Comparison of ENCODE assay signal across 30 cellular contexts in genomic region chr19:38717855-38718254, GRCh38. TPM values are rescaled to one million over a fixed set of nuclear protein-coding genes. Genes with fewer than 3 reads are reported as not detected.
DNase-seq lines count a peak whose midpoint lies in the region; ATAC-seq, FAIRE-seq and TF ChIP-seq lines count a peak whose summit lies in the region.
"Had no signal": no experiment of that assay in that cellular context is flagged by ENCODE, and none has a peak within 500 bp of the region (broad histone marks: within the 10 kb centered on the region; RNA-seq: fewer than 3 reads in every experiment).

No MANE protein-coding gene starts in this region.

- peaks cover 37% of the 10 kb centered on the region for H3K4me1 Mint-ChIP-seq in osteocyte (ENCODE audit: unreplicated experiment)
- H3K4me1 Mint-ChIP-seq: activated naive CD8-positive, alpha-beta T cell treated with anti-CD3 and anti-CD28 coated beads, Interleukin-2, amount 50 U/mL, for 24 hours; stimulated activated naive CD8-positive, alpha-beta T cell treated with anti-CD3 and anti-CD28 coated beads, Interleukin-15, amount 100 ng/mL, for 72 hours had no signal

- in situ Hi-C loops in K562 (cut with MboI): no loop called here

- H3K4me1 ChIP-seq in cardiac muscle cell (ENCODE audit: low read depth) (peaks cover 15% of the 10 kb centered on the region), K562 (replicated peaks in 1 of 2; ENCODE audit: control insufficient read depth in 2 of 2, insufficient read depth in 2 of 2, low read length in 2 of 2) (peaks cover 0 to 39% of the 10 kb centered on the region in 2 experiments; a peak in 1 of 5 replicates), thyroid gland (peaks cover 20 to 34% of the 10 kb centered on the region in 2 donors)

- POLR2A ChIA-PET in K562 (lab: Yijun Ruan, JAX): no interaction called here

- no peak overlapping the region for H3K4me3 Mint-ChIP-seq in osteocyte (ENCODE audit: unreplicated experiment)
- H3K4me3 Mint-ChIP-seq: activated naive CD8-positive, alpha-beta T cell treated with anti-CD3 and anti-CD28 coated beads, Interleukin-2, amount 50 U/mL, for 24 hours; effector memory CD8-positive, alpha-beta T cell; neural crest cell; stimulated activated naive CD8-positive, alpha-beta T cell treated with anti-CD3 and anti-CD28 coated beads, Interleukin-15, amount 100 ng/mL, for 72 hours; T-helper 2 cell treated with Interferon-gamma antibody and Interleukin-4, amounts not matched to agents 5 μg/mL and 100 μg/mL, for 36 hours had no signal

- H3K27me3 ChIP-seq in cardiac muscle cell (no peaks in the 10 kb centered on the region), K562 (ENCODE audit: control insufficient read depth in 2 of 2, insufficient read depth in 2 of 2, low read length in 2 of 2) (no peaks in the 10 kb centered on the region), thyroid gland (no peaks in the 10 kb centered on the region)
- H3K27me3 ChIP-seq: upper lobe of right lung had no signal

- H3K9me3 ChIP-seq in cardiac muscle cell (ENCODE audit: low read depth) (no peaks in the 10 kb centered on the region), K562 (replicated peaks; ENCODE audit: control insufficient read depth, insufficient read depth, low read depth, low read length) (no peaks in the 10 kb centered on the region), thyroid gland (no peaks in the 10 kb centered on the region)
- H3K9me3 ChIP-seq: upper lobe of right lung had no signal

- ATAC-seq in Right ventricle myocardium inferior (no peak), K562 (no peak), GM21786 (IDR thresholded peaks at IDR 0.05; ENCODE audit: unreplicated experiment) (no peak)
- ATAC-seq: activated naive CD8-positive, alpha-beta T cell treated with anti-CD3 and anti-CD28 coated beads, Interleukin-2, amount 50 U/mL, for 24 hours; effector memory CD8-positive, alpha-beta T cell; stimulated activated naive CD8-positive, alpha-beta T cell treated with anti-CD3 and anti-CD28 coated beads, Interleukin-15, amount 100 ng/mL, for 72 hours had no signal

- H3K36me3 ChIP-seq in cardiac muscle cell (peaks cover 34% of the 10 kb centered on the region), K562 (ENCODE audit: control insufficient read depth, insufficient read depth, low read length) (peaks cover 93% of the 10 kb centered on the region; the same call in 2 of the 3 replicates), thyroid gland (peaks cover 33 to 48% of the 10 kb centered on the region in 2 donors)

- no peak overlapping the region for H2AFZ ChIP-seq in K562 (ENCODE audit: low read depth, low read length)

- peaks cover 4% of the 10 kb centered on the region; the same call in 1 of the 2 replicates for H4K20me1 ChIP-seq in K562 (replicated peaks; ENCODE audit: control insufficient read depth, insufficient read depth, low read length)

- no peaks in the 10 kb centered on the region; the same call in 2 of the 3 replicates for H3K79me2 ChIP-seq in K562 (ENCODE audit: control insufficient read depth, insufficient read depth, low read length)

- no peak for TF ChIP-seq EP300 in K562 (IDR thresholded peaks at IDR 0.05; ENCODE audit: low read length)

- 88% methylated on average over 7 of the region's 11 CpGs for WGBS in K562 (ENCODE audit: insufficient coverage, low coverage, missing lambda C conversion rate)
- WGBS in thyroid gland, 2 donors: 60% methylated on average over 2 of the region's 11 CpGs; no CpG with 5 or more reads in 1 of the 2 donors

- TF ChIP-seq POLR2A in K562 (conservative IDR thresholded peaks at IDR 0.05) (no peak), thyroid gland (IDR thresholded peaks at IDR 0.05) (no peak)

- peak overlapping the region; percentile 92 for H3K27ac Mint-ChIP-seq in osteocyte (ENCODE audit: unreplicated experiment)
- H3K27ac Mint-ChIP-seq: activated naive CD8-positive, alpha-beta T cell treated with anti-CD3 and anti-CD28 coated beads, Interleukin-2, amount 50 U/mL, for 24 hours; T-helper 2 cell treated with Interferon-gamma antibody and Interleukin-4, amounts not matched to agents 5 μg/mL and 100 μg/mL, for 36 hours had no signal

- H3K9me3 Mint-ChIP-seq in osteocyte (ENCODE audit: unreplicated experiment): no peaks in the 10 kb centered on the region
- H3K9me3 Mint-ChIP-seq: activated naive CD8-positive, alpha-beta T cell treated with anti-CD3 and anti-CD28 coated beads, Interleukin-2, amount 50 U/mL, for 24 hours; effector memory CD8-positive, alpha-beta T cell; neural crest cell; stimulated activated naive CD8-positive, alpha-beta T cell treated with anti-CD3 and anti-CD28 coated beads, Interleukin-15, amount 100 ng/mL, for 72 hours; T-helper 2 cell treated with Interferon-gamma antibody and Interleukin-4, amounts not matched to agents 5 μg/mL and 100 μg/mL, for 36 hours had no signal

- intact Hi-C loops in Right ventricle myocardium inferior (cut with DNase I): no loop called here
- intact Hi-C loops in K562 (cut with micrococcal nuclease): no loop called here
- intact Hi-C loops in thyroid gland (cut with DNase I): no loop called here

- no peak for TF ChIP-seq RAD21 in K562 (CRISPR knock-in tag; conservative IDR thresholded peaks at IDR 0.05 in 1 of 2, IDR thresholded peaks at IDR 0.05 in 1 of 2)

- H3K27ac ChIP-seq in cardiac muscle cell (peak overlapping the region; percentile 90), K562 (ENCODE audit: extremely low read depth, low read depth, low read length) (no peak overlapping the region; the same call in 2 of the 3 replicates), thyroid gland (peak overlapping the region in 1 of 3 donors; percentile 77)
- H3K27ac ChIP-seq: KMS-11 had no signal

- H3K4me3 ChIP-seq in cardiac muscle cell: no peak overlapping the region
- no peak overlapping the region for H3K4me3 ChIP-seq in K562
- no peak overlapping the region for H3K4me3 ChIP-seq in thyroid gland (replicated peaks in 1 of 3)
- H3K4me3 ChIP-seq: upper lobe of right lung had no signal

- peak overlapping the region in 1 of 2 experiments; percentile 50; a peak in 2 of 4 replicates for H3K9ac ChIP-seq in K562 (ENCODE audit: insufficient read depth in 1 of 2, low read depth in 2 of 2, low read length in 2 of 2)
- H3K9ac ChIP-seq: KMS-11 had no signal

- H3K36me3 Mint-ChIP-seq in osteocyte (ENCODE audit: unreplicated experiment): peaks cover 20% of the 10 kb centered on the region

- no peaks in the 10 kb centered on the region for H3K9me1 ChIP-seq in K562 (ENCODE audit: control insufficient read depth, insufficient read depth, low read length)

- no peak for DNase-seq in cardiac muscle cell (ENCODE audit: low read depth in 1 of 2, low spot score in 1 of 2)
- no peak for DNase-seq in Right ventricle myocardium inferior (ENCODE audit: missing footprints)
- DNase-seq in K562 (ENCODE audit: extremely low read depth in 1 of 4, low spot score in 3 of 4): no peak
- no peak for DNase-seq in osteocyte (ENCODE audit: extremely low spot score, unreplicated experiment)
- DNase-seq in urothelium cell line (ENCODE audit: low spot score): no peak
- no peak for DNase-seq in stimulated activated CD4-positive, alpha-beta T cell treated with anti-CD3 and anti-CD28 coated beads, Interleukin-1b, Interleukin-23, amount 100 ng/mL, for 48 hours
- DNase-seq in thyroid gland: no peak
- DNase-seq: activated CD4-positive, alpha-beta T cell treated with anti-CD3 and anti-CD28 coated beads for 4 hours; activated CD8-positive, alpha-beta memory T cell treated with anti-CD3 and anti-CD28 coated beads for 24 hours; activated effector memory CD4-positive, alpha-beta T cell treated with anti-CD3 and anti-CD28 coated beads, Interleukin-2, amount 50 U/mL, for 16 hours; activated naive CD8-positive, alpha-beta T cell treated with anti-CD3 and anti-CD28 coated beads, Interleukin-2, amount 50 U/mL, for 24 hours; activated T-cell treated with anti-CD3 and anti-CD28 coated beads, Interleukin-2, amount 50 U/mL, for 1 hour; DND-41; effector memory CD8-positive, alpha-beta T cell; foreskin fibroblast; HCEC 1CT; hippocampal formation; left colon; mesenchymal stem cell; NCI-H1436; NCI-H446 treated with DMSO at 0.1 percent for 48 hours; SHP77; stimulated activated naive CD8-positive, alpha-beta T cell treated with anti-CD3 and anti-CD28 coated beads, Interleukin-15, amount 100 ng/mL, for 72 hours; upper lobe of right lung had no signal

- no peak overlapping the region for H3K4me2 ChIP-seq in K562 (ENCODE audit: insufficient read depth, low read length)
- H3K4me2 ChIP-seq: KMS-11 had no signal

- no peaks in the 10 kb centered on the region for H3K27me3 Mint-ChIP-seq in osteocyte (ENCODE audit: unreplicated experiment)
- H3K27me3 Mint-ChIP-seq: activated naive CD8-positive, alpha-beta T cell treated with anti-CD3 and anti-CD28 coated beads, Interleukin-2, amount 50 U/mL, for 24 hours; effector memory CD8-positive, alpha-beta T cell; stimulated activated naive CD8-positive, alpha-beta T cell treated with anti-CD3 and anti-CD28 coated beads, Interleukin-15, amount 100 ng/mL, for 72 hours had no signal

- FAIRE-seq in K562 (lab: Jason Lieb, UNC): no peak
- peak; percentile 17 for FAIRE-seq in urothelium cell line (lab: Jason Lieb, UNC)

- no TSS peak for BruUV-seq in K562 (replicated peaks; lab: Mats Ljungman, UMichigan)

- CTCF ChIA-PET in K562 (lab: Yijun Ruan, JAX; ENCODE audit: low intra/inter-chr PET ratio): no interaction called here

- TF ChIP-seq CTCF in cardiac muscle cell (IDR thresholded peaks at IDR 0.05; ENCODE audit: low read depth, low read length) (no peak), K562 (IDR thresholded peaks at IDR 0.05 in 2 of 3, conservative IDR thresholded peaks at IDR 0.05 in 1 of 3; ENCODE audit: insufficient read depth in 2 of 3, low read depth in 1 of 3, low read length in 3 of 3) (no peak), osteocyte (IDR thresholded peaks at IDR 0.05) (no peak), thyroid gland (IDR thresholded peaks at IDR 0.05) (no peak)

RNA-seq across cellular contexts. Expression of gene CAPN12, which starts 26.4 kb away (rescaled TPM):
- total RNA-seq in cardiac muscle cell (1.6 and 10.9 TPM in 2 replicates), Right ventricle myocardium inferior (not detected), K562 (2014; rRNA removed) (1.6 and 3.1 TPM in 2 replicates), K562 (2014; rRNA removed; fragmentation: Illumina TruSeq; extraction: Trizol) (0.89 and 1.2 TPM in 2 replicates), K562 (2015; rRNA removed; fragmentation: Illumina TruSeq; extraction: Trizol) (0.83 and 0.87 TPM in 2 replicates), K562 (2021) (3.7 and 4.8 TPM in 2 replicates), osteocyte (not detected in 2 replicates), thyroid gland (1 to 10 TPM in 2 of 4 donors, not detected in 2; 1.6 to 2.0 TPM)
- polyA plus RNA-seq in cardiac muscle cell (1.3 and 3.4 TPM in 2 replicates), K562 (2011; rRNA removed) (6.8 and 14.8 TPM in 2 replicates), K562 (2014; fragmentation: Illumina TruSeq; extraction: Trizol) (3.4 and 4.7 TPM in 2 replicates), K562 (2014; fragmentation: Nextera tagmentation; extraction: Ambion mirVana) (1 to 10 TPM in 1 of 2 experiments, under 1 TPM in 1; 0.84 to 1.0 TPM), K562 (2014; rRNA removed) (5.6 and 7.0 TPM in 2 replicates)
- 21.8 and 34.6 TPM in 2 replicates for total RNA-seq in K562 (2011; cell fraction: chromatin; rRNA removed; ENCODE audit: low replicate concordance)
- total RNA-seq in K562 (2011; cell fraction: nucleolus; rRNA removed): 22.1 and 24.8 TPM in 2 replicates
- total RNA-seq in K562 (2011; cell fraction: nucleoplasm; rRNA removed): 16.0 and 28.2 TPM in 2 replicates
- 11.9 and 13.7 TPM in 2 replicates for polyA plus RNA-seq in K562 (2011; cell fraction: cytosol; rRNA removed)
- 61.9 and 73.0 TPM in 2 replicates for polyA plus RNA-seq in K562 (2011; cell fraction: nucleus; rRNA removed)
- 2.9 and 8.2 TPM in 2 replicates for polyA plus RNA-seq in K562 (2012)
- polyA minus RNA-seq in K562 (2011; rRNA and poly(A)+ RNA removed): 1.2 and 1.3 TPM in 2 replicates
- 2.8 and 4.4 TPM in 2 replicates for polyA minus RNA-seq in K562 (2011; cell fraction: cytosol; rRNA and poly(A)+ RNA removed)
- 5.1 and 7.3 TPM in 2 replicates for polyA minus RNA-seq in K562 (2011; cell fraction: nucleus; rRNA and poly(A)+ RNA removed)
- total RNA-seq: A172, neural crest cell had no signal

RNA-seq across cellular contexts. Expression of gene LGALS7, which starts 55.5 kb away (rescaled TPM):
- total RNA-seq in cardiac muscle cell (not detected in 2 replicates), Right ventricle myocardium inferior (not detected), K562 (2014; rRNA removed) (not detected in 2 replicates), K562 (2014; rRNA removed; fragmentation: Illumina TruSeq; extraction: Trizol) (not detected in 2 replicates), K562 (2015; rRNA removed; fragmentation: Illumina TruSeq; extraction: Trizol) (not detected in 2 replicates), K562 (2021) (not detected in 2 replicates), osteocyte (not detected in 2 replicates), thyroid gland (not detected)
- polyA plus RNA-seq in cardiac muscle cell (not detected in 2 replicates), K562 (2011; rRNA removed) (not detected in 2 replicates), K562 (2014; fragmentation: Illumina TruSeq; extraction: Trizol) (not detected in 2 replicates), K562 (2014; fragmentation: Nextera tagmentation; extraction: Ambion mirVana) (not detected), K562 (2014; rRNA removed) (not detected in 2 replicates)
- not detected in 2 replicates for total RNA-seq in K562 (2011; cell fraction: chromatin; rRNA removed; ENCODE audit: low replicate concordance)
- total RNA-seq in K562 (2011; cell fraction: nucleolus; rRNA removed): not detected in 2 replicates
- total RNA-seq in K562 (2011; cell fraction: nucleoplasm; rRNA removed): not detected in 2 replicates
- polyA plus RNA-seq in K562 (2011; cell fraction: cytosol; rRNA removed): not detected in 2 replicates
- polyA plus RNA-seq in K562 (2011; cell fraction: nucleus; rRNA removed): not detected in 2 replicates
- not detected in 2 replicates for polyA plus RNA-seq in K562 (2012)
- polyA minus RNA-seq in K562 (2011; rRNA and poly(A)+ RNA removed): not detected in 2 replicates
- polyA minus RNA-seq in K562 (2011; cell fraction: cytosol; rRNA and poly(A)+ RNA removed): not detected in 2 replicates
- not detected in 2 replicates for polyA minus RNA-seq in K562 (2011; cell fraction: nucleus; rRNA and poly(A)+ RNA removed)
- total RNA-seq: A172, left colon, neural crest cell, posterior vena cava, upper lobe of right lung had no signal
